Comparison of ENCODE assay signal across 8 cellular contexts in genomic region chr19:49929611-49930482, GRCh38.
DNase-seq lines count a peak whose midpoint lies in the region; ATAC-seq and TF ChIP-seq lines count a peak whose summit lies in the region.

No MANE protein-coding gene starts in this region.

- ATAC-seq in GM18502 (IDR thresholded peaks at IDR 0.05; ENCODE audit: poor library complexity, unreplicated experiment) (peak; percentile 67), HG02970 (IDR thresholded peaks at IDR 0.05; ENCODE audit: low FRiP score, unreplicated experiment) (peak; percentile 62)

- peak overlapping the region; percentile 65 for H3K4me3 ChIP-seq in astrocyte of the cerebellum (ENCODE audit: low read depth, low read length)

- peak; percentile 91 to 98 for DNase-seq in NCI-H1930 (lab: John Stamatoyannopoulos, UW)
- DNase-seq in T-helper 22 cell (ENCODE audit: low read depth): peak; percentile 89
- peak; percentile 91 for DNase-seq in astrocyte of the cerebellum (ENCODE audit: low read depth)
- DNase-seq in hippocampal formation (lab: John Stamatoyannopoulos, UW): peak; percentile 90 to 97
- DNase-seq in retina: peak; percentile 99
- no peak for DNase-seq in cortex of kidney (lab: John Stamatoyannopoulos, UW)

- in situ Hi-C loops in astrocyte of the cerebellum (cut with HindIII; ENCODE audit: low sequenced_read_pairs): no loop called here

- no peak for TF ChIP-seq CTCF in astrocyte of the cerebellum (IDR thresholded peaks at IDR 0.05; ENCODE audit: low read depth, low read length, missing control alignments)
